In the genomic region with DNA sequence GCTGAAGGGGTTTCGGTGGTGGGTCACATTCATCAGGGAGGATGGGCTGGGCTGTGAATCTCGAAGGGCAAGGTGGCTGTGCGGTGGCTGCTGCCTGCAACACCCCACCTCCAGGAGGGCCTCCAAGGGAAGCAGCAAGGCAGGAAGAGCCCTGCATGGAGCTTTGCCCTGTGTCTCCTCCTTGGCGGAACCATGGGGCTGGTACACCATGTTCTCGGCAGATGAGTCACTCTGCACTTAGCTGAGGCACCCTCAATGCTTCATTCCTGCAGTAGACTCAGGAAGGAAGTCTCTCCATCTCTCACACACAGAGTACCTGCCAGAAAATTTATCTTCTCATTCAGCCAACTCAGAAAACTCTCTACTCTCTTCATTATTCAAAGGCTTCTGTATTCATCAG, we compare ENCODE assay signal across 17 cellular contexts.
"Had no signal": no experiment of that assay in that cellular context is flagged by ENCODE, and none has a peak within 500 bp of the region (broad histone marks: within the 10 kb centered on the region; RNA-seq: fewer than 3 reads in every experiment).

No MANE protein-coding gene starts in this region.

- H3K27me3 ChIP-seq: adrenal gland, cardiac muscle cell, left lung, right atrium auricular region, upper lobe of left lung had no signal

- H3K4me3 ChIP-seq: adrenal gland, cardiac muscle cell, left lung, right atrium auricular region, upper lobe of left lung had no signal

- H3K27ac ChIP-seq: adrenal gland, cardiac muscle cell, epithelial cell of prostate, left lung, right atrium auricular region, upper lobe of left lung had no signal

- DNase-seq: activated CD4-positive, CD25-positive, alpha-beta regulatory T cell treated with anti-CD3 and anti-CD28 coated beads, Interleukin-2, amount 50 U/mL, for 72 hours; activated CD8-positive, alpha-beta memory T cell treated with anti-CD3 and anti-CD28 coated beads for 24 hours; activated CD8-positive, alpha-beta memory T cell treated with anti-CD3 and anti-CD28 coated beads, Interleukin-2, amount 50 U/mL, for 48 hours; activated effector memory CD4-positive, alpha-beta T cell treated with anti-CD3 and anti-CD28 coated beads, Interleukin-2, amount 50 U/mL, for 16 hours; activated T-cell treated with anti-CD3 and anti-CD28 coated beads, Interleukin-2, amount 50 U/mL, for 72 hours; adrenal gland; foreskin fibroblast; left lung; mammary epithelial cell; stimulated activated CD4-positive, alpha-beta T cell treated with anti-CD3 and anti-CD28 coated beads, Interleukin-2, amount 100 ng/mL, for 24 hours; stimulated activated naive CD8-positive, alpha-beta T cell treated with anti-CD3 and anti-CD28 coated beads, Interleukin-15, Interleukin-2, amounts not matched to agents 100 U/mL and 50 U/mL, for 24 hours; substantia nigra; T1000; upper lobe of left lung had no signal

- H3K36me3 ChIP-seq: adrenal gland, cardiac muscle cell, left lung, right atrium auricular region, upper lobe of left lung had no signal

- H3K9me3 ChIP-seq: adrenal gland, left lung, right atrium auricular region, upper lobe of left lung had no signal

- ATAC-seq: activated T-cell treated with anti-CD3 and anti-CD28 coated beads, Interleukin-2, amount 50 U/mL, for 72 hours; left lung; stimulated activated naive CD8-positive, alpha-beta T cell treated with anti-CD3 and anti-CD28 coated beads, Interleukin-15, Interleukin-2, amounts not matched to agents 100 U/mL and 50 U/mL, for 24 hours had no signal
